Comparison of ENCODE assay signal across 8 cellular contexts in genomic region chr4:169010125-169011023, GRCh38. TPM values are rescaled to one million over a fixed set of nuclear protein-coding genes. Genes with fewer than 3 reads are reported as not detected.
DNase-seq lines count a peak whose midpoint lies in the region; ATAC-seq and FAIRE-seq lines count a peak whose summit lies in the region.

CBR4 (minus strand) TSS chr4:169010255; CDS start chr4:169010089, 166 bp downstream.

- peaks cover 3% of the 10 kb centered on the region for H3K79me2 ChIP-seq in mesendoderm (ENCODE audit: control insufficient read depth, insufficient read depth, low read length)

- peak; percentile 98 for DNase-seq in COR-L47 (lab: John Stamatoyannopoulos, UW)
- peak; percentile 95 for DNase-seq in HTR-8/SVneo (ENCODE audit: insufficient read length, low spot score)
- peak; percentile 98 for DNase-seq in NOMO-1 treated with dmso at 0.1 percent for 144 hours (lab: John Stamatoyannopoulos, UW; ENCODE audit: unreplicated experiment)
- peak; percentile 98 for DNase-seq in activated CD8-positive, alpha-beta memory T cell treated with anti-CD3 and anti-CD28 coated beads, Interleukin-2, amount 10 ng/mL, durations not matched to agents 7 days and 5 days
- peak; percentile 100 for DNase-seq in mesendoderm
- DNase-seq in stimulated activated CD8-positive, alpha-beta memory T cell treated with anti-CD3 and anti-CD28 coated beads, Interleukin-15, amount 100 ng/mL, for 24 hours (ENCODE audit: low read depth) = peak; percentile 85

- peak within 1 kb of the TSS; percentile 85 for H3K27ac Mint-ChIP-seq in activated CD8-positive, alpha-beta memory T cell treated with anti-CD3 and anti-CD28 coated beads, Interleukin-2, amount 10 ng/mL, durations not matched to agents 7 days and 5 days

- H3K4ac ChIP-seq in mesendoderm (ENCODE audit: low read depth, low read length) = peak within 1 kb of the TSS; percentile 85

- peak within 1 kb of the TSS; percentile 48 for H3K27ac ChIP-seq in mesendoderm (ENCODE audit: low read depth, low read length)

- peak within 1 kb of the TSS; percentile 95 for H3K56ac ChIP-seq in mesendoderm (ENCODE audit: low read length)

- no peak within 1 kb of the TSS for H2BK120ac ChIP-seq in mesendoderm (ENCODE audit: low read depth, low read length)

- H3K36me3 ChIP-seq in endocrine pancreas (ENCODE audit: control insufficient read depth, insufficient read depth, low read length) (no peaks in the 10 kb centered on the region), mesendoderm (ENCODE audit: control insufficient read depth, insufficient read depth, low read length) (no peaks in the 10 kb centered on the region)

- H2BK15ac ChIP-seq in mesendoderm (replicated peaks; ENCODE audit: low read depth) = no peak within 1 kb of the TSS

- H3K23ac ChIP-seq in mesendoderm (ENCODE audit: low read length) = peak within 1 kb of the TSS; percentile 75

- H3K27me3 ChIP-seq in endocrine pancreas (ENCODE audit: control insufficient read depth, insufficient read depth, low read length) (no peaks in the 10 kb centered on the region), mesendoderm (ENCODE audit: insufficient read depth, low read length, poor library complexity) (no peaks in the 10 kb centered on the region)

- H3K9me3 Mint-ChIP-seq in activated CD8-positive, alpha-beta memory T cell treated with anti-CD3 and anti-CD28 coated beads, Interleukin-2, amount 10 ng/mL, durations not matched to agents 7 days and 5 days (ENCODE audit: low read depth) = no peaks in the 10 kb centered on the region

- H3K4me1 ChIP-seq in endocrine pancreas (ENCODE audit: control insufficient read depth, insufficient read depth, low read length) (peaks cover 23% of the 10 kb centered on the region), mesendoderm (ENCODE audit: control insufficient read depth, low read depth, low read length) (no peaks in the 10 kb centered on the region)

- H3K9ac ChIP-seq in endocrine pancreas (ENCODE audit: control insufficient read depth, insufficient read depth, low read length) = peak within 1 kb of the TSS; percentile 96
- H3K9ac ChIP-seq in mesendoderm (ENCODE audit: low read length) = peak within 1 kb of the TSS; percentile 94

- H3K4me3 ChIP-seq in endocrine pancreas (ENCODE audit: control insufficient read depth, insufficient read depth, low read length) (peak within 1 kb of the TSS; percentile 80), mesendoderm (ENCODE audit: low read length) (peak within 1 kb of the TSS; percentile 78)

- H3K9me3 ChIP-seq in endocrine pancreas (ENCODE audit: control insufficient read depth, low read length) = no peaks in the 10 kb centered on the region

- CTCF ChIA-PET in activated CD8-positive, alpha-beta memory T cell treated with anti-CD3 and anti-CD28 coated beads, Interleukin-2, amount 10 ng/mL, durations not matched to agents 7 days and 5 days (lab: Charles Lee) = interaction anchor here (0.5 to 2.0 kb wide), 24 partner anchors 9 to 1460 kb away, joined by 3 to 6 read pairs (median 3); partner anchors contain the start of gene SH3RF1

- no peaks in the 10 kb centered on the region for H3K79me1 ChIP-seq in mesendoderm (ENCODE audit: low read length)

- H2AK5ac ChIP-seq in mesendoderm (ENCODE audit: low read length) = no peak within 1 kb of the TSS

- H4K5ac ChIP-seq in mesendoderm (ENCODE audit: low read length) = no peak within 1 kb of the TSS

- peaks cover 22% of the 10 kb centered on the region for H3K4me1 Mint-ChIP-seq in activated CD8-positive, alpha-beta memory T cell treated with anti-CD3 and anti-CD28 coated beads, Interleukin-2, amount 10 ng/mL, durations not matched to agents 7 days and 5 days

- peaks cover 4% of the 10 kb centered on the region for H3K36me3 Mint-ChIP-seq in activated CD8-positive, alpha-beta memory T cell treated with anti-CD3 and anti-CD28 coated beads, Interleukin-2, amount 10 ng/mL, durations not matched to agents 7 days and 5 days

- no CpG with 5 or more reads among the region's 54 CpGs for WGBS in mesendoderm (ENCODE audit: extremely low coverage, insufficient coverage, low lambda C conversion rate)

- ATAC-seq in GM21360 (IDR thresholded peaks at IDR 0.05; ENCODE audit: unreplicated experiment) = peak; percentile 97
- peak; percentile 99 for ATAC-seq in activated CD8-positive, alpha-beta memory T cell treated with anti-CD3 and anti-CD28 coated beads, Interleukin-2, amount 10 ng/mL, durations not matched to agents 7 days and 5 days

- peak; percentile 99 for FAIRE-seq in HTR-8/SVneo (lab: Jason Lieb, UNC)

- peak within 1 kb of the TSS; percentile 65 for H3K18ac ChIP-seq in mesendoderm (ENCODE audit: low read length)

- H3K4me2 ChIP-seq in mesendoderm (ENCODE audit: low read length) = peak within 1 kb of the TSS; percentile 98

- no peak within 1 kb of the TSS for H2BK5ac ChIP-seq in mesendoderm (ENCODE audit: low read length)

- H3K27me3 Mint-ChIP-seq in activated CD8-positive, alpha-beta memory T cell treated with anti-CD3 and anti-CD28 coated beads, Interleukin-2, amount 10 ng/mL, durations not matched to agents 7 days and 5 days = no peaks in the 10 kb centered on the region

- no peak within 1 kb of the TSS for H4K8ac ChIP-seq in mesendoderm (ENCODE audit: low read depth, low read length)

- peak within 1 kb of the TSS; percentile 84 for H3K4me3 Mint-ChIP-seq in activated CD8-positive, alpha-beta memory T cell treated with anti-CD3 and anti-CD28 coated beads, Interleukin-2, amount 10 ng/mL, durations not matched to agents 7 days and 5 days

RNA-seq across cellular contexts. Expression of gene CBR4, which starts in this region (rescaled TPM):
- 10 to 100 TPM; 16.0 to 17.8 TPM for total RNA-seq in activated CD8-positive, alpha-beta memory T cell treated with anti-CD3 and anti-CD28 coated beads, Interleukin-2, amount 10 ng/mL, durations not matched to agents 7 days and 5 days
- polyA plus RNA-seq in mesendoderm (2013, experiment 1 of 2) = 12.1 TPM
- 12.3 TPM for polyA plus RNA-seq in mesendoderm (2013, experiment 2 of 2)

Comparison
In these comparisons a context has a peak if more than half of its experiments do, and no peak if none do; other contexts are left out.
1. Peak in every context shown above with its lines: DNase-seq, ATAC-seq, H3K4me3 ChIP-seq and H3K27ac ChIP-seq.